ENCODE assay signal across 1 cellular context in genomic region chr14:69694730-69695663, GRCh38.
TF ChIP-seq lines count a peak whose summit lies in the region.

No MANE protein-coding gene starts in this region.

TF ChIP-seq in H1, 55 proteins besides CTCF, POLR2A, EP300 and RAD21:
- no peak for TF ChIP-seq CHD2 (IDR thresholded peaks at IDR 0.05; ENCODE audit: low read length)
- no peak for TF ChIP-seq MAX (IDR thresholded peaks at IDR 0.05)
- no peak for TF ChIP-seq TEAD4 (IDR thresholded peaks at IDR 0.05; ENCODE audit: low read depth, low read length)
- TF ChIP-seq, protein P1, sequence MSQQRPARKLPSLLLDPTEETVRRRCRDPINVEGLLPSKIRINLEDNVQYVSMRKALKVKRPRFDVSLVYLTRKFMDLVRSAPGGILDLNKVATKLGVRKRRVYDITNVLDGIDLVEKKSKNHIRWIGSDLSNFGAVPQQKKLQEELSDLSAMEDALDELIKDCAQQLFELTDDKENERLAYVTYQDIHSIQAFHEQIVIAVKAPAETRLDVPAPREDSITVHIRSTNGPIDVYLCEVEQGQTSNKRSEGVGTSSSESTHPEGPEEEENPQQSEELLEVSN (IDR thresholded peaks at IDR 0.05), result no peak
- TF ChIP-seq CTBP2 (IDR thresholded peaks at IDR 0.05; ENCODE audit: borderline replicate concordance, insufficient read depth, insufficient read length, low read length), result no peak
- no peak for TF ChIP-seq KDM5A (IDR thresholded peaks at IDR 0.05; ENCODE audit: low read length)
- no peak for TF ChIP-seq MAFK (IDR thresholded peaks at IDR 0.05; ENCODE audit: low read depth, low read length)
- no peak for TF ChIP-seq BCL11A (IDR thresholded peaks at IDR 0.05; ENCODE audit: low read depth in 2 of 2, low read length in 2 of 2)
- TF ChIP-seq TAF1 (IDR thresholded peaks at IDR 0.05; ENCODE audit: low read depth, low read length), result no peak
- no peak for TF ChIP-seq SAP30 (IDR thresholded peaks at IDR 0.05; ENCODE audit: insufficient read depth, insufficient replicate concordance, low read length)
- TF ChIP-seq CHD7 (IDR thresholded peaks at IDR 0.05; ENCODE audit: insufficient replicate concordance, low read length), result no peak
- TF ChIP-seq SP1 (IDR thresholded peaks at IDR 0.05; ENCODE audit: low read depth, low read length), result no peak
- TF ChIP-seq GTF2F1 (IDR thresholded peaks at IDR 0.05; ENCODE audit: borderline replicate concordance, low read depth, low read length), result no peak
- TF ChIP-seq NANOG (IDR thresholded peaks at IDR 0.05; ENCODE audit: insufficient read depth, low read depth, low read length, poor library complexity, severe bottlenecking), result no peak
- no peak for TF ChIP-seq RBBP5 (IDR thresholded peaks at IDR 0.05; ENCODE audit: borderline replicate concordance, low read depth, low read length)
- no peak for TF ChIP-seq SP4 (IDR thresholded peaks at IDR 0.05; ENCODE audit: low read length)
